ENCODE assay signal across 1 cellular context in genomic region chr7:157126921-157127320, GRCh38.
TF ChIP-seq lines count a peak whose summit lies in the region.

No MANE protein-coding gene starts in this region.

TF ChIP-seq in K562, 482 proteins besides CTCF, POLR2A, EP300 and RAD21 (continued from another document):
- TF ChIP-seq MGA (IDR thresholded peaks at IDR 0.05): peak; percentile 77
- TF ChIP-seq L3MBTL2 (IDR thresholded peaks at IDR 0.05): peak; percentile 75
- TF ChIP-seq MAX (CRISPR knock-in tag; IDR thresholded peaks at IDR 0.05): peak; percentile 76
